Comparison of ENCODE assay signal across 12 cellular contexts in the genomic region with DNA sequence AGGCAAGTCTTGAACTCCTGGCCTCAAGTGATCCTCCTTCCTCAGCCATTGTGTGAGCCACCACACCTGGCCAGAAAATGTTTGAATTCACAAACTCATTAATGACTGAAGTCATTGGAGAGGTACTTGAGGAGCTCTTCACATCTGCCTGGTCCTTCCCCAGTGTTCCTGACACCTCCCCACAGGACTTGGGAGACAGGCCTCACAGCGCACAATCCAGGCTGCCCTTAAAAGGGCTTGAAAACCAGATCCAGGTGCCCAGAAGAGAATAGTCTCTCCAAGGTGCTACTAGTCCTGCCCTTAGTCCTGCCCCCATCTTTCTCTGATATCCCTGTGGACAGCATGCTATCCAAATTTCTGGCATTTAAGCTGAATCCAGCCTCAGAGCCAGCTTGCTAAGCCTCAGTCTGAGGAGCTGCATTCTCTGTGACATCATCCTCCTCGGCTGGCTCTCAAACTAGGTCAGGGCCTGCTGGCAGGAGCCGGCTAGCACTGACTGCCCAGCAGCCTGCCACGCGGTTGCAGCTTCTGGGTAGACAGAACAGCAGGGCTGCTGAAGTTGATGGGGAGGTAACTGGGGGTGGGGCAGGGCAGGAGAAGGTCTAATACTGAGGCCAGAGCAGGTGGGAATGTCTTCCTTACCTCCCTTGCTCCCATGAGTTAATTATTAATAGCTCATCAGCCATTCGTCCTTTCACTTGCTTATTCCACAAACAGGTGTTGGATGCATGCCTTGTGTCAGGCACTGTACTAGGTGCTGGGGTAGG. TPM values are rescaled to one million over a fixed set of nuclear protein-coding genes. Genes with fewer than 3 reads are reported as not detected.
DNase-seq lines count a peak whose midpoint lies in the region; ATAC-seq, FAIRE-seq and TF ChIP-seq lines count a peak whose summit lies in the region.
"Had no signal": no experiment of that assay in that cellular context is flagged by ENCODE, and none has a peak within 500 bp of the region (broad histone marks: within the 10 kb centered on the region; RNA-seq: fewer than 3 reads in every experiment).

No MANE protein-coding gene starts in this region.

- POLR2A ChIA-PET in SK-N-SH (lab: Yijun Ruan, JAX), result interaction anchor here (3.7 kb wide), 1 partner anchor 15 kb away, joined by 13 read pairs; no protein-coding TSS in a partner anchor

- no peak for TF ChIP-seq EP300 in SK-N-SH (IDR thresholded peaks at IDR 0.05; ENCODE audit: borderline replicate concordance in 1 of 2, low read depth in 1 of 2, low read length in 1 of 2)

- no peaks in the 10 kb centered on the region for H4K20me1 ChIP-seq in SK-N-SH (ENCODE audit: insufficient read depth)

- peaks cover 16% of the 10 kb centered on the region for H3K9me3 Mint-ChIP-seq in chondrocyte (ENCODE audit: low read depth)
- no peaks in the 10 kb centered on the region for H3K9me3 Mint-ChIP-seq in natural killer cell treated with Interleukin-12 subunit alpha and Interleukin-12 subunit beta and Interleukin-15 and Interleukin-18, amount 100 ng/mL, for 72 hours
- peaks cover 14% of the 10 kb centered on the region for H3K9me3 Mint-ChIP-seq in mesothelial cell of epicardium
- H3K9me3 Mint-ChIP-seq: activated T-helper 1 cell treated with anti-CD3 and anti-CD28 coated beads, Interleukin-12 subunit alpha, Interleukin-12 subunit beta, Interleukin-2, Interleukin-4 antibody, amounts not matched to agents 30 ng/mL and 10 ng/mL and 1 ng/mL, durations not matched to agents 14 hours and 24 hours and 36 hours had no signal

- no peaks in the 10 kb centered on the region for H3K36me3 ChIP-seq in SK-N-SH (replicated peaks in 1 of 2; ENCODE audit: control insufficient read depth in 1 of 2, insufficient read depth in 2 of 2, low read length in 1 of 2)
- no peaks in the 10 kb centered on the region for H3K36me3 ChIP-seq in lung (ENCODE audit: control insufficient read depth in 2 of 2, insufficient read depth in 2 of 2, low read length in 2 of 2)

- H3K9me3 ChIP-seq in SK-N-SH, result no peaks in the 10 kb centered on the region
- peaks cover 0 to 2% of the 10 kb centered on the region in 2 donors for H3K9me3 ChIP-seq in lung (ENCODE audit: control insufficient read depth in 2 of 2, insufficient read depth in 1 of 2, low read length in 1 of 2)

- CTCF ChIA-PET in SK-N-SH (lab: Yijun Ruan, JAX), result interaction anchor here (0.7 to 2.4 kb wide), 4 partner anchors 9 to 344 kb away, joined by 3 to 15 read pairs (median 6); partner anchors contain the start of gene NECTIN1

- H3K4me1 ChIP-seq in SK-N-SH (ENCODE audit: control insufficient read depth in 1 of 2, insufficient read depth in 2 of 2, low read depth in 1 of 2, low read length in 1 of 2) (peaks cover 0 to 20% of the 10 kb centered on the region in 2 experiments; a peak in 1 of 4 replicates), lung (ENCODE audit: control insufficient read depth in 2 of 2, insufficient read depth in 2 of 2, low read length in 2 of 2) (no peaks in the 10 kb centered on the region)

- no peaks in the 10 kb centered on the region for H3K9me2 ChIP-seq in SK-N-SH

- H3K9ac ChIP-seq in SK-N-SH, result no peak overlapping the region
- H3K9ac ChIP-seq: KMS-11 had no signal

- H3K36me3 Mint-ChIP-seq in chondrocyte (ENCODE audit: low read depth) (peaks cover 6% of the 10 kb centered on the region), mesothelial cell of epicardium (no peaks in the 10 kb centered on the region)
- H3K36me3 Mint-ChIP-seq in natural killer cell treated with Interleukin-12 subunit alpha and Interleukin-12 subunit beta and Interleukin-15 and Interleukin-18, amount 100 ng/mL, for 72 hours, result no peaks in the 10 kb centered on the region

- ATAC-seq in SK-N-SH treated with all-trans-retinoic acid at 6 μM for 48 hours (peak; percentile 77), lung (ENCODE audit: insufficient read depth, low FRiP score) (no peak)
- no peak for ATAC-seq in natural killer cell treated with Interleukin-12 subunit alpha and Interleukin-12 subunit beta and Interleukin-15 and Interleukin-18, amount 100 ng/mL, for 72 hours

- H3K27me3 ChIP-seq in SK-N-SH (ENCODE audit: insufficient read depth) (no peaks in the 10 kb centered on the region; the same call in 1 of the 2 replicates), lung (ENCODE audit: control insufficient read depth, insufficient read depth) (no peaks in the 10 kb centered on the region)

- H3K4me1 Mint-ChIP-seq in chondrocyte (ENCODE audit: low read depth), result peaks cover 33% of the 10 kb centered on the region
- peaks cover 4 to 5% of the 10 kb centered on the region in 2 donors for H3K4me1 Mint-ChIP-seq in natural killer cell treated with Interleukin-12 subunit alpha and Interleukin-12 subunit beta and Interleukin-15 and Interleukin-18, amount 100 ng/mL, for 72 hours (ENCODE audit: low read depth in 2 of 2)
- H3K4me1 Mint-ChIP-seq in mesothelial cell of epicardium, result no peaks in the 10 kb centered on the region

- H3K4me3 ChIP-seq in SK-N-SH (ENCODE audit: low read depth in 2 of 2, low read length in 1 of 2) (no peak overlapping the region), lung (no peak overlapping the region)

- peak overlapping the region; percentile 77 for H3K27ac Mint-ChIP-seq in chondrocyte (ENCODE audit: unreplicated experiment)
- H3K27ac Mint-ChIP-seq in natural killer cell treated with Interleukin-12 subunit alpha and Interleukin-12 subunit beta and Interleukin-15 and Interleukin-18, amount 100 ng/mL, for 72 hours, result no peak overlapping the region
- no peak overlapping the region for H3K27ac Mint-ChIP-seq in mesothelial cell of epicardium
- H3K27ac Mint-ChIP-seq: activated T-helper 1 cell treated with anti-CD3 and anti-CD28 coated beads, Interleukin-12 subunit alpha, Interleukin-12 subunit beta, Interleukin-2, Interleukin-4 antibody, amounts not matched to agents 30 ng/mL and 10 ng/mL and 1 ng/mL, durations not matched to agents 14 hours and 24 hours and 36 hours had no signal

- no peaks in the 10 kb centered on the region for H3F3A ChIP-seq in SK-N-SH (replicated peaks; ENCODE audit: insufficient read depth)

- H3K27me3 Mint-ChIP-seq in chondrocyte (ENCODE audit: low read depth) (peaks cover 34% of the 10 kb centered on the region), mesothelial cell of epicardium (ENCODE audit: low read depth) (peaks cover 19% of the 10 kb centered on the region)
- H3K27me3 Mint-ChIP-seq in natural killer cell treated with Interleukin-12 subunit alpha and Interleukin-12 subunit beta and Interleukin-15 and Interleukin-18, amount 100 ng/mL, for 72 hours, result peaks cover 34 to 60% of the 10 kb centered on the region in 2 donors

- no peak overlapping the region for H3K4me2 ChIP-seq in SK-N-SH
- H3K4me2 ChIP-seq: KMS-11 had no signal

- H3K27ac ChIP-seq in SK-N-SH (ENCODE audit: low read depth in 2 of 2, low read length in 1 of 2) (peak overlapping the region in 1 of 2 experiments; percentile 17; a peak in 2 of 4 replicates), lung (ENCODE audit: low read depth in 1 of 2, low read length in 1 of 2) (no peak overlapping the region)
- H3K27ac ChIP-seq: KMS-11 had no signal

- DNase-seq in SK-N-SH (no peak), chondrocyte (ENCODE audit: low spot score) (no peak), lung (ENCODE audit: low spot score) (peak; percentile 41), urothelium cell line (ENCODE audit: low spot score) (peak; percentile 20), mesothelial cell of epicardium (ENCODE audit: low spot score in 2 of 2, unreplicated experiment in 2 of 2) (no peak), 8988T (no peak)
- DNase-seq in natural killer cell treated with Interleukin-12 subunit alpha and Interleukin-12 subunit beta and Interleukin-15 and Interleukin-18, amount 100 ng/mL, for 72 hours (ENCODE audit: low spot score), result no peak
- DNase-seq: ACHN, erythroblast had no signal

- TF ChIP-seq RAD21 in SK-N-SH (IDR thresholded peaks at IDR 0.05; ENCODE audit: low read length), result no peak

- no peaks in the 10 kb centered on the region for H3K79me2 ChIP-seq in SK-N-SH (ENCODE audit: insufficient read depth)

- no peak overlapping the region for H2AFZ ChIP-seq in SK-N-SH (ENCODE audit: low read depth)

- TF ChIP-seq CTCF in SK-N-SH (IDR thresholded peaks at IDR 0.05), result no peak
- TF ChIP-seq CTCF in chondrocyte (IDR thresholded peaks at IDR 0.05), result no peak
- TF ChIP-seq CTCF in lung (IDR thresholded peaks at IDR 0.05; ENCODE audit: control extremely low read depth, extremely low read depth), result no peak
- TF ChIP-seq CTCF in mesothelial cell of epicardium (IDR thresholded peaks at IDR 0.05; ENCODE audit: unreplicated experiment), result no peak

- no peak for FAIRE-seq in urothelium cell line (lab: Jason Lieb, UNC)

- WGBS in SK-N-SH (ENCODE audit: low lambda C conversion rate), result 25% methylated on average over 4 of the region's 6 CpGs
- 34 to 52% methylated on average over 6 of the region's 6 CpGs for WGBS in lung, 2 donors

- H3K4me3 Mint-ChIP-seq in chondrocyte (ENCODE audit: unreplicated experiment) (no peak overlapping the region), mesothelial cell of epicardium (no peak overlapping the region)
- H3K4me3 Mint-ChIP-seq in natural killer cell treated with Interleukin-12 subunit alpha and Interleukin-12 subunit beta and Interleukin-15 and Interleukin-18, amount 100 ng/mL, for 72 hours, result no peak overlapping the region
- H3K4me3 Mint-ChIP-seq: activated T-helper 1 cell treated with anti-CD3 and anti-CD28 coated beads, Interleukin-12 subunit alpha, Interleukin-12 subunit beta, Interleukin-2, Interleukin-4 antibody, amounts not matched to agents 30 ng/mL and 10 ng/mL and 1 ng/mL, durations not matched to agents 14 hours and 24 hours and 36 hours had no signal

TF ChIP-seq in SK-N-SH treated with all-trans-retinoic acid at 6 μM for 48 hours, 23 proteins besides CTCF, POLR2A, EP300 and RAD21:
- no peak for TF ChIP-seq PPARA (CRISPR knock-in tag; IDR thresholded peaks at IDR 0.05; ENCODE audit: borderline replicate concordance)
TF ChIP-seq in SK-N-SH treated with all-trans-retinoic acid at 6 μM for 48 hours: peak in this region for 0.

TF ChIP-seq in SK-N-SH, 30 proteins besides CTCF, POLR2A, EP300 and RAD21 (continues in another document):
- TF ChIP-seq FOSL2 (IDR thresholded peaks at IDR 0.05; ENCODE audit: borderline replicate concordance, low read depth) (no peak), SMC3 (IDR thresholded peaks at IDR 0.05; ENCODE audit: low read depth, low read length) (no peak), FOXJ3 (CRISPR knock-in tag; IDR thresholded peaks at IDR 0.05) (no peak)

RNA-seq across cellular contexts. Expression of gene NECTIN1, which starts 35.3 kb away (rescaled TPM):
- polyA plus RNA-seq in SK-N-SH (2012; rRNA removed), result 6.7 and 9.1 TPM in 2 replicates
- 3.9 and 7.4 TPM in 2 replicates for polyA plus RNA-seq in SK-N-SH (2012; cell fraction: cytosol; rRNA removed)
- polyA plus RNA-seq in SK-N-SH (2012; cell fraction: nucleus; rRNA removed), result 10.8 and 12.7 TPM in 2 replicates
- 9.1 to 10.3 TPM (median 9.7 TPM) in 3 replicates for total RNA-seq in chondrocyte
- 10 to 100 TPM in 1 of 2 donors, 1 to 10 TPM in 1; 8.6 to 18.3 TPM for total RNA-seq in lung
- 1 to 10 TPM; 4.7 to 6.1 TPM for polyA plus RNA-seq in lung
- total RNA-seq in natural killer cell treated with Interleukin-12 subunit alpha and Interleukin-12 subunit beta and Interleukin-15 and Interleukin-18, amount 100 ng/mL, for 72 hours, result 1 to 10 TPM; 2.3 to 2.6 TPM
- total RNA-seq in mesothelial cell of epicardium, result 45.3 to 46.8 TPM (median 45.5 TPM) in 3 replicates

Comparison
In these comparisons a context has a peak if more than half of its experiments do, and no peak if none do; other contexts are left out.
1. DNase-seq: peak in lung (single experiment) and urothelium cell line (single experiment); none in SK-N-SH (single experiment), chondrocyte (single experiment), natural killer cell treated with Interleukin-12 subunit alpha and Interleukin-12 subunit beta and Interleukin-15 and Interleukin-18, amount 100 ng/mL, for 72 hours (single experiment), mesothelial cell of epicardium (0 of 2) and 8988T (single experiment).